1 cellular context compared by ENCODE assay signal in the genomic region with DNA sequence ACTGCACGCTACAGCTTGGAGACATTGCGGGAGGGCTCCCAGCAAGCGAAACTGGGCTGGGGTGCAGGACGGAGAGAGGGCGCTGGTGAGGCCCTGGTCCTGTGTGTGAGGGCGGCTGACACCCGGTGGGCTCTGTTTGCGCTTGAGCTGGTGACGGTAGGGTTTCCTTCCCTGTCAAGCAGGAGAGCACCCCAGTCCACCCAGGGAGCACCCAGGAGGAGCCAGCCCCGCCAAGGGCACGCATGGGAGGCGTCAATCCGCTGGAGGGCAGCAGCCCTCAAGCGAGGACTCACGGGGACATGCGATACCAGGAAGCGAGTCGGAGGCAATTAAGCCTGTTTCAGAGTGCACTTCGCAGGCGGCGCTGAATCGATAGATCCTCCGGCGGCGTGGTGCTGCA.
TF ChIP-seq lines count a peak whose summit lies in the region.

No MANE protein-coding gene starts in this region.

TF ChIP-seq in H1, 55 proteins besides CTCF, POLR2A, EP300 and RAD21:
- TF ChIP-seq CBX5 (IDR thresholded peaks at IDR 0.05; ENCODE audit: low read depth, low read length) = no peak
- TF ChIP-seq, protein P1, sequence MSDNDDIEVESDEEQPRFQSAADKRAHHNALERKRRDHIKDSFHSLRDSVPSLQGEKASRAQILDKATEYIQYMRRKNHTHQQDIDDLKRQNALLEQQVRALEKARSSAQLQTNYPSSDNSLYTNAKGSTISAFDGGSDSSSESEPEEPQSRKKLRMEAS (IDR thresholded peaks at IDR 0.05) = no peak
